ENCODE assay signal across 17 cellular contexts in genomic region chr1:29704430-29704829, GRCh38.
DNase-seq lines count a peak whose midpoint lies in the region; ATAC-seq, FAIRE-seq and TF ChIP-seq lines count a peak whose summit lies in the region.
"Had no signal": no experiment of that assay in that cellular context is flagged by ENCODE, and none has a peak within 500 bp of the region (broad histone marks: within the 10 kb centered on the region; RNA-seq: fewer than 3 reads in every experiment).

No MANE protein-coding gene starts in this region.

- DNase-seq in D721Med (ENCODE audit: insufficient read length, low spot score) (peak; percentile 55), NCI-H82 (lab: John Stamatoyannopoulos, UW) (peak; percentile 91), glutamatergic neuron (no peak), upper lobe of right lung (peak; percentile 2), SW480 (ENCODE audit: low spot score) (no peak), EL (no peak), iPS-NIHi11 (ENCODE audit: low spot score) (no peak)
- DNase-seq: 8988T; CD4-positive, alpha-beta memory T cell; DMS79 treated with DMSO at 0.1 percent for 48 hours; GOT3; H7 had no signal

- H3K27me3 Mint-ChIP-seq in glutamatergic neuron (ENCODE audit: unreplicated experiment) = peaks cover 13% of the 10 kb centered on the region

- ATAC-seq in upper lobe of right lung = no peak
- ATAC-seq: GM12878, HepG2 had no signal

- H3K4me1 ChIP-seq in upper lobe of right lung = no peaks in the 10 kb centered on the region

- no peaks in the 10 kb centered on the region for H3K9me3 ChIP-seq in upper lobe of right lung
- H3K9me3 ChIP-seq: BLaER1 had no signal

- peaks cover 43% of the 10 kb centered on the region for H3K4me1 Mint-ChIP-seq in glutamatergic neuron (ENCODE audit: low read depth, unreplicated experiment)
- H3K4me1 Mint-ChIP-seq: IgD-negative memory B cell had no signal

- intact Hi-C loops in upper lobe of right lung (cut with DNase I) = no loop called here

- no peak overlapping the region for H3K4me3 ChIP-seq in upper lobe of right lung
- H3K4me3 ChIP-seq: BLaER1, GM12878 had no signal

- TF ChIP-seq CTCF in D721Med (IDR thresholded peaks at IDR 0.05; ENCODE audit: insufficient read depth, missing control alignments) = no peak
- no peak for TF ChIP-seq CTCF in glutamatergic neuron (IDR thresholded peaks at IDR 0.05; ENCODE audit: partially characterized antibody, unreplicated experiment)
- TF ChIP-seq CTCF in upper lobe of right lung (IDR thresholded peaks at IDR 0.05) = no peak

- H3K36me3 ChIP-seq in upper lobe of right lung = no peaks in the 10 kb centered on the region
- H3K36me3 ChIP-seq: BLaER1 had no signal

- peak overlapping the region; percentile 2 for H3K4me3 Mint-ChIP-seq in glutamatergic neuron (ENCODE audit: unreplicated experiment)
- H3K4me3 Mint-ChIP-seq: CD14-positive monocyte; CD4-positive, alpha-beta memory T cell had no signal

- peaks cover 24% of the 10 kb centered on the region for H3K27me3 ChIP-seq in upper lobe of right lung
- H3K27me3 ChIP-seq: BLaER1 had no signal

- H3K9me3 Mint-ChIP-seq in glutamatergic neuron (ENCODE audit: unreplicated experiment) = peaks cover 18% of the 10 kb centered on the region
- H3K9me3 Mint-ChIP-seq: IgD-negative memory B cell had no signal

- H3K27ac ChIP-seq in upper lobe of right lung = no peak overlapping the region
- H3K27ac ChIP-seq: BLaER1 had no signal

- FAIRE-seq in D721Med (lab: Jason Lieb, UNC) = peak; percentile 87
- FAIRE-seq: GM12878, HepG2 had no signal

- peak overlapping the region; percentile 76 for H3K27ac Mint-ChIP-seq in glutamatergic neuron (ENCODE audit: unreplicated experiment)
- H3K27ac Mint-ChIP-seq: IgD-negative memory B cell had no signal

- H3K36me3 Mint-ChIP-seq in glutamatergic neuron (ENCODE audit: unreplicated experiment) = no peaks in the 10 kb centered on the region
- H3K36me3 Mint-ChIP-seq: CD14-positive monocyte; CD4-positive, alpha-beta memory T cell had no signal

Comparison
In these comparisons a context has a peak if more than half of its experiments do, and no peak if none do; other contexts are left out.
1. DNase-seq: peak in D721Med (single experiment), NCI-H82 (single experiment) and upper lobe of right lung (single experiment); none in glutamatergic neuron (single experiment), SW480 (single experiment), EL (single experiment) and iPS-NIHi11 (single experiment).